7 cellular contexts compared by ENCODE assay signal in genomic region chr14:55104051-55104954, GRCh38. TPM values are rescaled to one million over a fixed set of nuclear protein-coding genes. Genes with fewer than 3 reads are reported as not detected.
DNase-seq lines count a peak whose midpoint lies in the region; ATAC-seq and TF ChIP-seq lines count a peak whose summit lies in the region.

No MANE protein-coding gene starts in this region.

- H3K4me1 ChIP-seq in IMR-90 (ENCODE audit: control insufficient read depth, insufficient read depth, low read length) (peaks cover 30% of the 10 kb centered on the region), gastroesophageal sphincter (peaks cover 9 to 91% (median 38%) of the 10 kb centered on the region in 3 donors), stomach (peaks cover 52 to 86% (median 72%) of the 10 kb centered on the region in 4 donors)

- no TSS peak for BruUV-seq in IMR-90 (replicated peaks; lab: Mats Ljungman, UMichigan)

- dilution Hi-C loops in IMR-90 (cut with HindIII; ENCODE audit: low sequenced_read_pairs, unreplicated experiment), result no loop called here

- ATAC-seq in IMR-90 (ENCODE audit: low read depth), result no peak
- no peak for ATAC-seq in T-cell (replicated peaks in 1 of 4)
- no peak for ATAC-seq in gastroesophageal sphincter
- no peak for ATAC-seq in HG03108 (IDR thresholded peaks at IDR 0.05; ENCODE audit: unreplicated experiment)

- no peak for DNase-seq in IMR-90
- no peak for DNase-seq in T-cell
- no peak for DNase-seq in stomach
- DNase-seq in NCI-H1436 treated with DMSO at 0.1 percent for 48 hours (lab: John Stamatoyannopoulos, UW), result no peak
- DNase-seq in GM10266 (ENCODE audit: extremely low spot score), result no peak

- TF ChIP-seq EP300 in gastroesophageal sphincter (IDR thresholded peaks at IDR 0.05) (no peak), stomach (IDR thresholded peaks at IDR 0.05) (no peak)

- H3K79me1 ChIP-seq in IMR-90 (ENCODE audit: low read depth in 1 of 2, low read length in 2 of 2), result peaks cover 2 to 18% of the 10 kb centered on the region in 2 experiments; a peak in 3 of 4 replicates

- peak overlapping the region; percentile 94 for H4K5ac ChIP-seq in IMR-90 (ENCODE audit: low read depth, low read length)

- H3K36me3 Mint-ChIP-seq in T-cell, result peaks cover 6% of the 10 kb centered on the region

- H3K27me3 ChIP-seq in IMR-90 (ENCODE audit: control insufficient read depth, insufficient read depth, low read length), result no peaks in the 10 kb centered on the region
- H3K27me3 ChIP-seq in gastroesophageal sphincter, result no peaks in the 10 kb centered on the region
- H3K27me3 ChIP-seq in stomach, result no peaks in the 10 kb centered on the region

- intact Hi-C loops in IMR-90 (cut with micrococcal nuclease) (loop anchor here (5.0 kb wide), 1 partner anchor 48 kb away; no protein-coding TSS in a partner anchor), stomach (cut with DNase I; ENCODE audit: low total_unique reads) (no loop called here)

- peak overlapping the region; percentile 97 for H2BK5ac ChIP-seq in IMR-90 (ENCODE audit: low read depth, low read length, poor library complexity, severe bottlenecking)

- peaks cover 20% of the 10 kb centered on the region for H3K9me1 ChIP-seq in IMR-90 (ENCODE audit: insufficient read depth, low read length)

- H3K4me2 ChIP-seq in IMR-90 (ENCODE audit: low read depth, low read length), result no peak overlapping the region

- H4K8ac ChIP-seq in IMR-90 (ENCODE audit: low read depth in 2 of 2, low read length in 2 of 2), result peak overlapping the region; percentile 45 to 90

- TF ChIP-seq CTCF in IMR-90 (conservative IDR thresholded peaks at IDR 0.05; ENCODE audit: low read depth, low read length), result no peak
- no peak for TF ChIP-seq CTCF in gastroesophageal sphincter (IDR thresholded peaks at IDR 0.05)
- no peak for TF ChIP-seq CTCF in stomach (IDR thresholded peaks at IDR 0.05)
- TF ChIP-seq CTCF in GM10266 (IDR thresholded peaks at IDR 0.05; ENCODE audit: control insufficient read depth, insufficient read depth, low read depth, missing control alignments), result no peak

- H3K18ac ChIP-seq in IMR-90 (ENCODE audit: low read depth, low read length), result peak overlapping the region; percentile 98

- 0 out of 2 replicates have a peak, but pooled peaks cover 3% of the 10 kb centered on the region for H4K20me1 ChIP-seq in IMR-90 (ENCODE audit: insufficient read depth, low read length)

- peak overlapping the region; percentile 92 for H3K23ac ChIP-seq in IMR-90 (ENCODE audit: low read depth, low read length)

- CTCF ChIA-PET in IMR-90 (lab: Yijun Ruan, JAX), result interaction anchor here (1.0 kb wide), 1 partner anchor 33 kb away, joined by 4 read pairs; no protein-coding TSS in a partner anchor
- CTCF ChIA-PET in T-cell (lab: Charles Lee), result interaction anchor here in 1 of 2 donors (1.3 to 1.9 kb wide), 2 partner anchors 12 to 56 kb away, joined by 3 to 8 read pairs; no protein-coding TSS in a partner anchor

- H2AFZ ChIP-seq in IMR-90 (replicated peaks; ENCODE audit: low read length, poor library complexity), result peak overlapping the region; percentile 50

- peak overlapping the region; percentile 93 for H3K56ac ChIP-seq in IMR-90 (ENCODE audit: extremely low read depth, insufficient read depth, low read length)

- in situ Hi-C loops in IMR-90 (cut with MboI; ENCODE audit: low sequenced_read_pairs), result no loop called here

- POLR2A ChIA-PET in IMR-90 (lab: Charles Lee; ENCODE audit: unreplicated experiment), result interaction anchor here (0.5 to 1.2 kb wide), 2 partner anchors 25 to 95 kb away, joined by 3 to 6 read pairs; partner anchors contain the start of gene LGALS3
- POLR2A ChIA-PET in T-cell (lab: Charles Lee), result no interaction called here

- TF ChIP-seq POLR2A in IMR-90 (IDR thresholded peaks at IDR 0.05; ENCODE audit: low read depth, low read length), result no peak
- TF ChIP-seq POLR2A in gastroesophageal sphincter (IDR thresholded peaks at IDR 0.05), result no peak
- TF ChIP-seq POLR2A in stomach (IDR thresholded peaks at IDR 0.05), result no peak

- H3K27ac ChIP-seq in IMR-90 (ENCODE audit: insufficient read depth, low read length) (peak overlapping the region; percentile 96), gastroesophageal sphincter (peak overlapping the region; percentile 86 to 94 (median 92)), stomach (peak overlapping the region; percentile 89 to 93 (median 90))

- no CpG with 5 or more reads among the region's 6 CpGs for WGBS in IMR-90 (ENCODE audit: extremely low coverage in 2 of 2, insufficient read length in 1 of 2), 2 experiments
- WGBS in gastroesophageal sphincter (ENCODE audit: low coverage in 1 of 2), 2 donors, result 85 to 94% methylated on average over 5 to 6 of the region's 6 CpGs
- WGBS in stomach, 5 donors, result 94 to 96% (median 95%) methylated on average over 6 of the region's 6 CpGs

- H3K36me3 ChIP-seq in IMR-90 (ENCODE audit: control insufficient read depth, insufficient read depth, low read length) (no peaks in the 10 kb centered on the region), gastroesophageal sphincter (no peaks in the 10 kb centered on the region), stomach (no peaks in the 10 kb centered on the region)

- H3K4ac ChIP-seq in IMR-90 (ENCODE audit: low read depth, low read length), result peak overlapping the region; percentile 99

- peak overlapping the region; percentile 68; the same call in 1 of the 2 replicates for H3K9ac ChIP-seq in IMR-90 (ENCODE audit: low read depth, low read length)

- TF ChIP-seq RAD21 in IMR-90 (IDR thresholded peaks at IDR 0.05; ENCODE audit: low read length), result no peak

- peak overlapping the region; percentile 92 for H2AK9ac ChIP-seq in IMR-90 (replicated peaks; ENCODE audit: low read depth, low read length, poor library complexity)

- peak overlapping the region in 1 of 3 donors; percentile 9 for H3K4me3 Mint-ChIP-seq in T-cell

- peak overlapping the region; percentile 99 for H2BK120ac ChIP-seq in IMR-90 (ENCODE audit: low read depth, low read length)

- peak overlapping the region; percentile 99 for H2BK20ac ChIP-seq in IMR-90 (ENCODE audit: low read depth, low read length)

- peak overlapping the region; percentile 99 for H4K91ac ChIP-seq in IMR-90 (ENCODE audit: insufficient read depth, low read depth, low read length)

- H2BK15ac ChIP-seq in IMR-90 (ENCODE audit: low read depth, low read length), result peak overlapping the region; percentile 96

- no peaks in the 10 kb centered on the region for H3K27me3 Mint-ChIP-seq in T-cell

- peak overlapping the region; percentile 99 to 100 for H3K27ac Mint-ChIP-seq in T-cell

- peak overlapping the region; percentile 93 for H2AK5ac ChIP-seq in IMR-90 (ENCODE audit: low read depth, low read length)

- peaks cover 7% of the 10 kb centered on the region for H3K9me3 ChIP-seq in IMR-90 (ENCODE audit: control insufficient read depth, insufficient read depth, low read length)
- H3K9me3 ChIP-seq in gastroesophageal sphincter, result no peaks in the 10 kb centered on the region
- no peaks in the 10 kb centered on the region for H3K9me3 ChIP-seq in stomach

- peaks cover 0 to 4% (median 0%) of the 10 kb centered on the region in 3 donors for H3K9me3 Mint-ChIP-seq in T-cell

- peaks cover 33 to 66% (median 51%) of the 10 kb centered on the region in 3 donors for H3K4me1 Mint-ChIP-seq in T-cell

- H3K4me3 ChIP-seq in IMR-90 (ENCODE audit: insufficient read depth, low read depth, low read length) (no peak overlapping the region), gastroesophageal sphincter (no peak overlapping the region), stomach (no peak overlapping the region)

- H3K14ac ChIP-seq in IMR-90 (replicated peaks; ENCODE audit: low read depth, low read length), result peak overlapping the region; percentile 96

TF ChIP-seq in IMR-90, 13 proteins besides CTCF, POLR2A, EP300 and RAD21 (continues in another document):
- TF ChIP-seq MAFK (IDR thresholded peaks at IDR 0.05; ENCODE audit: low read depth, low read length) (no peak), BHLHE40 (IDR thresholded peaks at IDR 0.05; ENCODE audit: low read depth, low read length) (no peak), NFE2L2 (IDR thresholded peaks at IDR 0.05; ENCODE audit: low read depth, low read length) (no peak), USF2 (IDR thresholded peaks at IDR 0.05; ENCODE audit: low read depth, low read length) (no peak), MAZ (IDR thresholded peaks at IDR 0.05; ENCODE audit: borderline replicate concordance, low read depth, low read length) (no peak), ELK1 (IDR thresholded peaks at IDR 0.05; ENCODE audit: borderline replicate concordance, low read depth, low read length) (no peak), CHD1 (IDR thresholded peaks at IDR 0.05; ENCODE audit: low read depth, low read length) (no peak)

RNA-seq across cellular contexts. Expression of gene LGALS3, which starts 24.7 kb away (rescaled TPM):
- total RNA-seq in IMR-90 (2012; rRNA removed) (84.4 and 145 TPM in 2 replicates), T-cell (10 to 100 TPM in 4 of 5 donors, 1 to 10 TPM in 1; 4.1 to 57.7 (median 35.8) TPM), gastroesophageal sphincter (100 to 1,000 TPM; 253 to 467 (median 361) TPM), stomach (100 to 1,000 TPM; 163 to 275 (median 222) TPM)
- polyA plus RNA-seq in IMR-90 (2012; rRNA removed) (171 and 200 TPM in 2 replicates), stomach (100 to 1,000 TPM; 415 to 676 (median 423) TPM)
- polyA plus RNA-seq in IMR-90 (2012; cell fraction: cytosol; rRNA removed), result 106 and 210 TPM in 2 replicates
- polyA plus RNA-seq in IMR-90 (2012; cell fraction: nucleus; rRNA removed; ENCODE audit: low replicate concordance), result 122 and 127 TPM in 2 replicates

RNA-seq across cellular contexts. Expression of gene MAPK1IP1L, which starts 52.9 kb away (rescaled TPM):
- 37.2 and 44.8 TPM in 2 replicates for total RNA-seq in IMR-90 (2012; rRNA removed)
- polyA plus RNA-seq in IMR-90 (2012; rRNA removed), result 168 and 201 TPM in 2 replicates
- 131 and 180 TPM in 2 replicates for polyA plus RNA-seq in IMR-90 (2012; cell fraction: cytosol; rRNA removed)
- polyA plus RNA-seq in IMR-90 (2012; cell fraction: nucleus; rRNA removed; ENCODE audit: low replicate concordance), result 51.1 and 80.0 TPM in 2 replicates
- 100 to 1,000 TPM in 2 of 5 donors, 10 to 100 TPM in 3; 68.7 to 153 (median 73.4) TPM for total RNA-seq in T-cell
- 10 to 100 TPM; 65.5 to 92.3 (median 73.5) TPM for total RNA-seq in gastroesophageal sphincter
- 10 to 100 TPM in 4 of 5 donors, 1 to 10 TPM in 1; 7.0 to 53.1 (median 29.9) TPM for total RNA-seq in stomach
- polyA plus RNA-seq in stomach, result 10 to 100 TPM; 22.9 to 50.9 (median 27.2) TPM
